ENCODE assay signal across 8 cellular contexts in genomic region chr3:185824051-185824466, GRCh38. TPM values are rescaled to one million over a fixed set of nuclear protein-coding genes. Genes with fewer than 3 reads are reported as not detected.
DNase-seq lines count a peak whose midpoint lies in the region; ATAC-seq and TF ChIP-seq lines count a peak whose summit lies in the region.

No MANE protein-coding gene starts in this region.

- H3K27ac ChIP-seq in cardiac muscle cell (peak overlapping the region; percentile 100), heart left ventricle (peak overlapping the region in 10 of 12 donors; percentile 41 to 83 (median 66)), rectal smooth muscle tissue (ENCODE audit: low read depth, low read length) (no peak overlapping the region)

- DNase-seq in cardiac muscle cell (ENCODE audit: low read depth in 1 of 2, low spot score in 1 of 2) (peak; percentile 32 to 52), Right ventricle myocardium inferior (ENCODE audit: missing footprints) (no peak), heart left ventricle (peak in 4 of 5 donors; percentile 14 to 32 (median 28)), NCI-H748 treated with DMSO at 0.1 percent for 48 hours (lab: John Stamatoyannopoulos, UW) (no peak)
- peak; percentile 14 for DNase-seq in activated CD8-positive, alpha-beta memory T cell treated with anti-CD3 and anti-CD28 coated beads, Interleukin-2, amount 50 U/mL, for 4 hours

- H3K4me1 ChIP-seq in cardiac muscle cell (ENCODE audit: low read depth) (peaks cover 30% of the 10 kb centered on the region), heart left ventricle (peaks cover 0 to 39% (median 7%) of the 10 kb centered on the region in 12 donors), rectal smooth muscle tissue (ENCODE audit: control insufficient read depth, insufficient read depth, low read length) (peaks cover 3% of the 10 kb centered on the region)

- 0 to 3% (median 1%) methylated on average over 23 to 24 of the region's 24 CpGs for WGBS in heart left ventricle, 4 donors

- no peak for TF ChIP-seq POLR2A in heart left ventricle (IDR thresholded peaks at IDR 0.05)

- peak overlapping the region; percentile 94 for H3K4me3 ChIP-seq in cardiac muscle cell
- peak overlapping the region; percentile 66 to 84 (median 74) for H3K4me3 ChIP-seq in heart left ventricle
- H3K4me3 ChIP-seq in rectal smooth muscle tissue (ENCODE audit: low read length) = peak overlapping the region; percentile 84

- no peak for ATAC-seq in Right ventricle myocardium inferior
- peak in 1 of 4 donors; percentile 7 for ATAC-seq in heart left ventricle
- no peak for ATAC-seq in GM21717 (IDR thresholded peaks at IDR 0.05; ENCODE audit: unreplicated experiment)
- no peak for ATAC-seq in GM21515 (IDR thresholded peaks at IDR 0.05; ENCODE audit: unreplicated experiment)

- intact Hi-C loops in Right ventricle myocardium inferior (cut with DNase I) (loop anchor here (5.0 to 10.0 kb wide), 2 partner anchors 89 to 113 kb away; partner anchors contain the start of gene TRA2B), heart left ventricle (cut with DNase I) (loop anchor here in 5 of 10 donors (5.0 to 10.0 kb wide), 4 partner anchors 89 to 113 kb away; partner anchors contain the start of gene TRA2B (in 1 of the 5))

- no peak for TF ChIP-seq CTCF in cardiac muscle cell (IDR thresholded peaks at IDR 0.05; ENCODE audit: low read depth, low read length)
- TF ChIP-seq CTCF in heart left ventricle (IDR thresholded peaks at IDR 0.05) = no peak

- no peaks in the 10 kb centered on the region for H3K27me3 ChIP-seq in cardiac muscle cell
- peaks cover 0 to 54% (median 9%) of the 10 kb centered on the region in 9 donors for H3K27me3 ChIP-seq in heart left ventricle
- H3K27me3 ChIP-seq in rectal smooth muscle tissue (ENCODE audit: control insufficient read depth, insufficient read depth, low read length) = peaks cover 9% of the 10 kb centered on the region

- H3K9ac ChIP-seq in rectal smooth muscle tissue (ENCODE audit: low read length) = no peak overlapping the region

- H3K9me3 ChIP-seq in cardiac muscle cell (ENCODE audit: low read depth) (no peaks in the 10 kb centered on the region), heart left ventricle (no peaks in the 10 kb centered on the region)

- H3K36me3 ChIP-seq in cardiac muscle cell = no peaks in the 10 kb centered on the region
- H3K36me3 ChIP-seq in heart left ventricle = no peaks in the 10 kb centered on the region
- H3K36me3 ChIP-seq in rectal smooth muscle tissue (ENCODE audit: control insufficient read depth, insufficient read depth, low read length) = no peaks in the 10 kb centered on the region

RNA-seq across cellular contexts. Expression of gene IGF2BP2, which starts 0.8 kb away (rescaled TPM):
- total RNA-seq in cardiac muscle cell (77.1 and 119 TPM in 2 replicates), Right ventricle myocardium inferior (15.9 TPM), heart left ventricle (10 to 100 TPM; 11.2 to 21.8 (median 16.8) TPM)
- polyA plus RNA-seq in cardiac muscle cell (129 and 164 TPM in 2 replicates), heart left ventricle (10 to 100 TPM in 1 of 2 donors, 1 to 10 TPM in 1; 5.9 to 18.5 TPM)

Comparison
In these comparisons a context has a peak if more than half of its experiments do, and no peak if none do; other contexts are left out.
1. DNase-seq: peak in cardiac muscle cell (2 of 2), activated CD8-positive, alpha-beta memory T cell treated with anti-CD3 and anti-CD28 coated beads, Interleukin-2, amount 50 U/mL, for 4 hours (single experiment) and heart left ventricle (4 of 5); none in Right ventricle myocardium inferior (single experiment) and NCI-H748 treated with DMSO at 0.1 percent for 48 hours (single experiment).
2. Peak in every context shown above with its lines, with median percentiles within 50 percentile points of each other: H3K4me3 ChIP-seq.